In the genomic region with DNA sequence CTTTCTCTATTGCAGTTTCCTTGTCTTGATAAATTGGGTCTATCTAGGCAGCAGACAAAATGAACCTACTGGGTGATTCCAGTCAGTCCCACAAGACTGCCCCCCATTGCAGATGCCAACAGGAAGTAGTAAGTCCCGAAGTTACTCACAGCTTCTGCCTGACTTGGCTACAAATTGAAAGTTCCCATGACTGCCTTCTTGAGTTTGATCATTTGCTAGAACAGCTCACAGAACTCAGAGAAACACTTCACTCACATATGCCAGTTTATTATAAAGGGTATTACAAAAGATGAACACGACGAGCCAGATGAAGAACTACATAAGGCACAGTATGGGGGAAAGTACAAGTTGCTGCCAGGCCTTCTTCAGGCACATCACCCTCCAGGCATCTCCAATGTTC, we compare ENCODE assay signal across 27 cellular contexts. TPM values are rescaled to one million over a fixed set of nuclear protein-coding genes. Genes with fewer than 3 reads are reported as not detected.
"Had no signal": no experiment of that assay in that cellular context is flagged by ENCODE, and none has a peak within 500 bp of the region (broad histone marks: within the 10 kb centered on the region; RNA-seq: fewer than 3 reads in every experiment).

No MANE protein-coding gene starts in this region.

- H3K36me3 Mint-ChIP-seq: activated naive CD8-positive, alpha-beta T cell; brain; WTC11 had no signal

- H3K4me1 Mint-ChIP-seq: central memory CD8-positive, alpha-beta T cell; T-helper 17 cell had no signal

- H3K4me3 ChIP-seq: PC-9 had no signal

- H3K27ac ChIP-seq: KMS-11, PC-9 had no signal

- ATAC-seq: activated CD8-positive, alpha-beta T cell treated with anti-CD3 and anti-CD28 coated beads, Interleukin-2, amount 10 ng/mL, durations not matched to agents 7 days and 5 days; T-helper 17 cell; WTC11 had no signal

- H3K9me3 Mint-ChIP-seq: activated T-cell treated with anti-CD3 and anti-CD28 coated beads, Interleukin-2, amount 50 U/mL, for 24 hours; activated T-helper 1 cell treated with anti-CD3 and anti-CD28 coated beads, Interleukin-12 subunit alpha, Interleukin-12 subunit beta, Interleukin-2, Interleukin-4 antibody, amounts not matched to agents 30 ng/mL and 10 ng/mL and 1 ng/mL, durations not matched to agents 14 hours and 24 hours and 36 hours; central memory CD8-positive, alpha-beta T cell; WTC11 had no signal

- H3K27me3 Mint-ChIP-seq: brain had no signal

- H3K4me3 Mint-ChIP-seq: activated CD8-positive, alpha-beta T cell treated with anti-CD3 and anti-CD28 coated beads, Interleukin-2, amount 10 ng/mL, durations not matched to agents 7 days and 5 days; activated naive CD8-positive, alpha-beta T cell; activated T-cell treated with anti-CD3 and anti-CD28 coated beads, Interleukin-2, amount 50 U/mL, for 24 hours; activated T-helper 1 cell treated with anti-CD3 and anti-CD28 coated beads, Interleukin-12 subunit alpha, Interleukin-12 subunit beta, Interleukin-2, Interleukin-4 antibody, amounts not matched to agents 30 ng/mL and 10 ng/mL and 1 ng/mL, durations not matched to agents 14 hours and 24 hours and 36 hours; brain; central memory CD8-positive, alpha-beta T cell; T-helper 17 cell; WTC11 had no signal

- DNase-seq: activated CD4-positive, alpha-beta T cell treated with anti-CD3 and anti-CD28 coated beads for 48 hours; activated CD4-positive, alpha-beta T cell treated with anti-CD3 and anti-CD28 coated beads, Interleukin-2, amount 50 U/mL, for 4 hours; activated CD4-positive, CD25-positive, alpha-beta regulatory T cell treated with anti-CD3 and anti-CD28 coated beads, Interleukin-2, amount 50 U/mL, for 72 hours; activated CD8-positive, alpha-beta memory T cell treated with anti-CD3 and anti-CD28 coated beads, Interleukin-2, amount 50 U/mL, for 48 hours; activated CD8-positive, alpha-beta T cell treated with anti-CD3 and anti-CD28 coated beads, Interleukin-2, amount 10 ng/mL, durations not matched to agents 7 days and 5 days; activated effector memory CD4-positive, alpha-beta T cell treated with Interleukin-2 at 50 U/mL for 16 hours; activated naive CD4-positive, alpha-beta T cell treated with Interleukin-2 at 50 U/mL for 16 hours; activated T-cell treated with anti-CD3 and anti-CD28 coated beads, Interleukin-2, amount 50 U/mL, for 24 hours; amygdala; NCI-H1092 treated with DMSO at 0.1 percent for 48 hours; NCI-H1436; NCI-H187; NCI-H2081; NCI-H446; NCI-H524; PC-9; SHP77 treated with DMSO at 0.1 percent for 48 hours; T-helper 17 cell; T-helper 9 cell had no signal

- H3K27ac Mint-ChIP-seq: activated CD8-positive, alpha-beta T cell treated with anti-CD3 and anti-CD28 coated beads, Interleukin-2, amount 10 ng/mL, durations not matched to agents 7 days and 5 days; activated naive CD8-positive, alpha-beta T cell; activated T-cell treated with anti-CD3 and anti-CD28 coated beads, Interleukin-2, amount 50 U/mL, for 24 hours; activated T-helper 1 cell treated with anti-CD3 and anti-CD28 coated beads, Interleukin-12 subunit alpha, Interleukin-12 subunit beta, Interleukin-2, Interleukin-4 antibody, amounts not matched to agents 30 ng/mL and 10 ng/mL and 1 ng/mL, durations not matched to agents 14 hours and 24 hours and 36 hours; T-helper 17 cell; WTC11 had no signal

RNA-seq across cellular contexts. Expression of a gene that starts 50.0 kb away (rescaled TPM):
- total RNA-seq: activated CD8-positive, alpha-beta T cell treated with anti-CD3 and anti-CD28 coated beads, Interleukin-2, amount 10 ng/mL, durations not matched to agents 7 days and 5 days; activated T-helper 1 cell treated with anti-CD3 and anti-CD28 coated beads, Interleukin-12 subunit alpha, Interleukin-12 subunit beta, Interleukin-2, Interleukin-4 antibody, amounts not matched to agents 30 ng/mL and 10 ng/mL and 1 ng/mL, durations not matched to agents 14 hours and 24 hours and 36 hours; astrocyte; MCF 10A; PC-9; T-helper 17 cell; WTC11 had no signal
